ENCODE assay signal across 22 cellular contexts in the genomic region with DNA sequence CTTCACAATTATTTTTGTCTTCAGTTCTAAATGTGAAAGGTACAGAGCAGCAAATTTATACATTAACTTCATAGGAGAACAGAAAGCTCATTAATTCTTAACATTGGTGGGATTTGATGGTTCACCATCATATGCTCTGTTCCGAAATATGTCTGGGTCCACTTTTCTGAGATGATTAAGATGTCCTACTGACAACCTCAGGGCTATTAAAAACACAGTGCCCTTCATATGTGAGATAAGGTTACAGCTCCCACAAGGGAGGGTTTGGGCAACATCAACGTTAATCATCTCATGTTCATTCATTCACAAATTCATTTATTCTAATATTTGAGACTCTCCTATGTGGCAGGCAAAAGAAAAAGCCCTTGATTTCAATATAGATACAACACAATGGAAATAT.
"Had no signal": no experiment of that assay in that cellular context is flagged by ENCODE, and none has a peak within 500 bp of the region (broad histone marks: within the 10 kb centered on the region; RNA-seq: fewer than 3 reads in every experiment).

No MANE protein-coding gene starts in this region.

- H3K36me3 ChIP-seq: pancreas, uterus had no signal

- H3K27ac Mint-ChIP-seq: endodermal cell had no signal

- H3K4me3 Mint-ChIP-seq: endodermal cell; immature natural killer cell; naive thymus-derived CD8-positive, alpha-beta T cell; neural crest cell had no signal

- H3K4me3 ChIP-seq: coronary artery, left lung, pancreas, prostate gland, spleen, suprapubic skin, thyroid gland, upper lobe of left lung, uterus had no signal

- H3K27me3 Mint-ChIP-seq: naive thymus-derived CD8-positive, alpha-beta T cell had no signal

- DNase-seq: effector CD4-positive, alpha-beta T cell; erythroblast; foreskin keratinocyte; immature natural killer cell; left lung; naive thymus-derived CD8-positive, alpha-beta T cell; nucleus accumbens; pancreas; spleen; stimulated activated CD4-positive, alpha-beta T cell treated with anti-CD3 and anti-CD28 coated beads, Interleukin-15, amount 100 ng/mL, for 24 hours; stimulated activated CD4-positive, alpha-beta T cell treated with anti-CD3 and anti-CD28 coated beads, Interleukin-1b, Interleukin-23, amount 100 ng/mL, for 48 hours; stimulated activated CD4-positive, alpha-beta T cell treated with anti-CD3 and anti-CD28 coated beads, Interleukin-4, amount 100 ng/mL, for 24 hours; stimulated activated naive CD4-positive, alpha-beta T cell treated with Interleukin-2 at 50 U/mL for 16 hours; thyroid gland; upper lobe of left lung; uterus had no signal

- H3K9me3 Mint-ChIP-seq: endodermal cell, immature natural killer cell had no signal

- H3K9me3 ChIP-seq: left lung, pancreas, prostate gland, suprapubic skin, thyroid gland, upper lobe of left lung, uterus had no signal

- H3K4me1 ChIP-seq: foreskin keratinocyte, left lung, pancreas, prostate gland, suprapubic skin, thyroid gland, upper lobe of left lung, uterus had no signal

- H3K4me1 Mint-ChIP-seq: endodermal cell, neural crest cell had no signal

- ATAC-seq: foreskin keratinocyte; left lung; naive thymus-derived CD8-positive, alpha-beta T cell; sciatic nerve had no signal

- H3K27ac ChIP-seq: coronary artery, foreskin keratinocyte, pancreas, prostate gland, suprapubic skin, thyroid gland, upper lobe of left lung, uterus had no signal

- H3K27me3 ChIP-seq: foreskin keratinocyte, left lung, pancreas, spleen, suprapubic skin, thyroid gland, upper lobe of left lung, uterus had no signal
